In the genomic region with DNA sequence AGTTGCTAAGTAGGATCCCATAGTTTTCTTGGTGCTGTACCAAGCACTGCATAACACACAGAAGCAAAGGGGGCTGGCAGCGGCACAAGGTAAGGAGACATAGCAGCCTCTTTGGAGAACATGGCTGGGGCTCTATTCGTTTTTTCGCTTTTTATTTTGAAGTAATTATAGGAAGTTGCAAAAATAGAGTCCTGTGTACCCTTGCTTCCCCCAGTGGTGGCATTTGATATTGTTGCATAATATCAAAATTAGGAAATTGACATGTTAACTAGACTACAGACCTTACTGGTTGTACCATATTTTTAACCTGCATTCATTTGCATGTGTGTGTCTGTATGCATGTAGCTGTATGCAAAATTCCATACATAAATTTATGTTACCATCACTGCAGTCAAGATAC, we compare ENCODE assay signal across 10 cellular contexts. TPM values are rescaled to one million over a fixed set of nuclear protein-coding genes. Genes with fewer than 3 reads are reported as not detected.
A peak's percentile ranks its signal among the peaks of the same experiment; 100 is the strongest.
DNase-seq lines count a peak whose midpoint lies in the region; ATAC-seq and TF ChIP-seq lines count a peak whose summit lies in the region.
"Had no signal": no experiment of that assay in that cellular context is flagged by ENCODE, and none has a peak within 500 bp of the region (broad histone marks: within the 10 kb centered on the region; RNA-seq: fewer than 3 reads in every experiment).

No MANE protein-coding gene starts in this region.

- peak; percentile 53 for TF ChIP-seq CTCF in GM12864 (IDR thresholded peaks at IDR 0.05; ENCODE audit: low read depth, low read length, missing control alignments)
- no peak for TF ChIP-seq CTCF in activated B cell treated with CpG ODN at 0.5 μM for 24 hours (IDR thresholded peaks at IDR 0.05)

- ATAC-seq in HG03280 (IDR thresholded peaks at IDR 0.05; ENCODE audit: unreplicated experiment) (peak; percentile 73), activated B cell treated with CpG ODN at 0.5 μM for 24 hours (ENCODE audit: low read depth) (peak; percentile 60)
- peak; percentile 60 for ATAC-seq in naive thymus-derived CD4-positive, alpha-beta T cell

- H3K4me1 Mint-ChIP-seq in activated B cell treated with CpG ODN at 0.5 μM for 24 hours = peaks cover 4% of the 10 kb centered on the region
- peaks cover 2 to 7% (median 3%) of the 10 kb centered on the region in 7 donors for H3K4me1 Mint-ChIP-seq in naive thymus-derived CD4-positive, alpha-beta T cell

- POLR2A ChIA-PET in activated B cell treated with CpG ODN at 0.5 μM for 24 hours (lab: Charles Lee) = no interaction called here
- POLR2A ChIA-PET in naive thymus-derived CD4-positive, alpha-beta T cell (lab: Charles Lee) = no interaction called here

- H3K36me3 Mint-ChIP-seq in activated B cell treated with CpG ODN at 0.5 μM for 24 hours (ENCODE audit: low read depth) = no peaks in the 10 kb centered on the region
- H3K36me3 Mint-ChIP-seq in naive thymus-derived CD4-positive, alpha-beta T cell = peaks cover 0 to 7% (median 0%) of the 10 kb centered on the region in 5 donors
- H3K36me3 Mint-ChIP-seq: activated naive CD4-positive, alpha-beta T cell treated with anti-CD3 and anti-CD28 coated beads, Interleukin-2, amount 10 ng/mL, durations not matched to agents 7 days and 5 days; T-cell had no signal

- no peak overlapping the region for H3K27ac Mint-ChIP-seq in activated B cell treated with CpG ODN at 0.5 μM for 24 hours
- no peak overlapping the region for H3K27ac Mint-ChIP-seq in naive thymus-derived CD4-positive, alpha-beta T cell
- H3K27ac Mint-ChIP-seq: activated naive CD4-positive, alpha-beta T cell treated with anti-CD3 and anti-CD28 coated beads, Interleukin-2, amount 10 ng/mL, durations not matched to agents 7 days and 5 days; T-cell had no signal

- no peak for DNase-seq in GM12864 (ENCODE audit: low read depth)
- DNase-seq in activated B cell treated with CpG ODN at 0.5 μM for 24 hours = no peak
- DNase-seq in naive thymus-derived CD4-positive, alpha-beta T cell = peak in 5 of 9 donors; percentile 1 to 26 (median 9)
- DNase-seq in NCI-H1436 treated with DMSO at 0.1 percent for 48 hours (lab: John Stamatoyannopoulos, UW) = no peak
- no peak for DNase-seq in Ammon's horn (ENCODE audit: low spot score)
- DNase-seq in effector CD8-positive, alpha-beta T cell (lab: John Stamatoyannopoulos, UW) = no peak
- no peak for DNase-seq in activated CD4-positive, CD25-positive, alpha-beta regulatory T cell treated with anti-CD3 and anti-CD28 coated beads, Interleukin-2, amount 50 U/mL, for 72 hours
- DNase-seq: activated naive CD4-positive, alpha-beta T cell treated with anti-CD3 and anti-CD28 coated beads, Interleukin-2, amount 10 ng/mL, durations not matched to agents 7 days and 5 days had no signal

- no peak overlapping the region for H3K4me3 ChIP-seq in GM12864 (ENCODE audit: low read depth, low read length)
- H3K4me3 ChIP-seq in naive thymus-derived CD4-positive, alpha-beta T cell (ENCODE audit: low read length) = no peak overlapping the region

- no peak overlapping the region for H3K27ac ChIP-seq in naive thymus-derived CD4-positive, alpha-beta T cell (ENCODE audit: low read depth, low read length)

- H3K4me3 Mint-ChIP-seq in activated B cell treated with CpG ODN at 0.5 μM for 24 hours = no peak overlapping the region
- H3K4me3 Mint-ChIP-seq in naive thymus-derived CD4-positive, alpha-beta T cell = no peak overlapping the region
- H3K4me3 Mint-ChIP-seq: activated naive CD4-positive, alpha-beta T cell treated with anti-CD3 and anti-CD28 coated beads, Interleukin-2, amount 10 ng/mL, durations not matched to agents 7 days and 5 days; T-cell had no signal

- no peaks in the 10 kb centered on the region for H3K27me3 Mint-ChIP-seq in activated B cell treated with CpG ODN at 0.5 μM for 24 hours
- H3K27me3 Mint-ChIP-seq in naive thymus-derived CD4-positive, alpha-beta T cell = peaks cover 0 to 11% (median 0%) of the 10 kb centered on the region in 5 donors
- H3K27me3 Mint-ChIP-seq: activated naive CD4-positive, alpha-beta T cell treated with anti-CD3 and anti-CD28 coated beads, Interleukin-2, amount 10 ng/mL, durations not matched to agents 7 days and 5 days; T-cell had no signal

- intact Hi-C loops in activated B cell treated with CpG ODN at 0.5 μM for 24 hours (cut with micrococcal nuclease) = loop anchor here (1.0 kb wide), 2 partner anchors 94 to 131 kb away; no protein-coding TSS in a partner anchor
- intact Hi-C loops in naive thymus-derived CD4-positive, alpha-beta T cell (cut with micrococcal nuclease) = no loop called here

- H3K9me3 Mint-ChIP-seq in activated B cell treated with CpG ODN at 0.5 μM for 24 hours = no peaks in the 10 kb centered on the region
- peaks cover 0 to 1% (median 0%) of the 10 kb centered on the region in 11 donors for H3K9me3 Mint-ChIP-seq in naive thymus-derived CD4-positive, alpha-beta T cell
- H3K9me3 Mint-ChIP-seq: activated naive CD4-positive, alpha-beta T cell treated with anti-CD3 and anti-CD28 coated beads, Interleukin-2, amount 10 ng/mL, durations not matched to agents 7 days and 5 days; T-cell had no signal

- CTCF ChIA-PET in activated B cell treated with CpG ODN at 0.5 μM for 24 hours (lab: Charles Lee) = no interaction called here
- CTCF ChIA-PET in naive thymus-derived CD4-positive, alpha-beta T cell (lab: Charles Lee) = no interaction called here

- no peaks in the 10 kb centered on the region for H3K27me3 ChIP-seq in naive thymus-derived CD4-positive, alpha-beta T cell (ENCODE audit: control insufficient read depth in 2 of 2, insufficient read depth in 2 of 2, low read length in 2 of 2)

- no peaks in the 10 kb centered on the region for H3K9me3 ChIP-seq in naive thymus-derived CD4-positive, alpha-beta T cell (ENCODE audit: control insufficient read depth in 2 of 3, low read length in 3 of 3)

- H3K36me3 ChIP-seq in naive thymus-derived CD4-positive, alpha-beta T cell (ENCODE audit: control insufficient read depth in 2 of 3, insufficient read depth in 3 of 3, low read length in 3 of 3) = no peaks in the 10 kb centered on the region

- no peaks in the 10 kb centered on the region for H3K4me1 ChIP-seq in naive thymus-derived CD4-positive, alpha-beta T cell (ENCODE audit: control insufficient read depth in 2 of 2, insufficient read depth in 2 of 2, low read length in 2 of 2)

RNA-seq across cellular contexts. Expression of a gene that starts 6.6 kb away (rescaled TPM):
- total RNA-seq in activated B cell treated with CpG ODN at 0.5 μM for 24 hours = 84.4 and 96.8 TPM in 2 replicates
- total RNA-seq in naive thymus-derived CD4-positive, alpha-beta T cell = 100 to 1,000 TPM; 104 to 139 (median 114) TPM
- 10 to 100 TPM; 71.8 to 82.3 TPM for polyA plus RNA-seq in naive thymus-derived CD4-positive, alpha-beta T cell

Comparison
In these comparisons a context has a peak if more than half of its experiments do, and no peak if none do; other contexts are left out.
1. DNase-seq: peak in naive thymus-derived CD4-positive, alpha-beta T cell (5 of 9); none in GM12864 (single experiment), activated B cell treated with CpG ODN at 0.5 μM for 24 hours (single experiment), NCI-H1436 treated with DMSO at 0.1 percent for 48 hours (single experiment), Ammon's horn (single experiment), effector CD8-positive, alpha-beta T cell (single experiment) and activated CD4-positive, CD25-positive, alpha-beta regulatory T cell treated with anti-CD3 and anti-CD28 coated beads, Interleukin-2, amount 50 U/mL, for 72 hours (single experiment).
2. Peak in every context shown above with its lines, with median percentiles within 50 percentile points of each other: ATAC-seq.